In the genomic region with DNA sequence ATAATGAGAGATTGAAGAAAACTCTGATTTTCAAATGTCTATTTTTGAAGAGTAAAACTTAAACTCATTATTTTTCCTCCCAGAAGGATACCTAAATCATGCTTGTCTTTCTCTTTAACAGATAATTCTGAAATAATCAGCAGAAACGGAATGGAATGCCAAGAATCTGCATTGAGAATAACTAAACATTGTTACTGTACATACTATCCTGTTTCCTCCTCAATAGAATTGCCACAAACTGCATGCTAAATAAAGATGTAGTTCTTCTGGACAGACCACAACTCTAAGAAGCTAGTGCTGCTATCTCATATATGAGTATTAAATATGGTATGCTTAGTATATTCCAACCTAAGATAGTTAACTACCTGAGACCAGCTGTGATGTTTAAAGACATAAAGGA, we compare ENCODE assay signal across 1 cellular context.
TF ChIP-seq lines count a peak whose summit lies in the region.

No MANE protein-coding gene starts in this region.

TF ChIP-seq in SK-N-SH treated with all-trans-retinoic acid at 6 μM for 48 hours, 23 proteins besides CTCF, POLR2A, EP300 and RAD21 (continued from another document):
- TF ChIP-seq, protein P1, sequence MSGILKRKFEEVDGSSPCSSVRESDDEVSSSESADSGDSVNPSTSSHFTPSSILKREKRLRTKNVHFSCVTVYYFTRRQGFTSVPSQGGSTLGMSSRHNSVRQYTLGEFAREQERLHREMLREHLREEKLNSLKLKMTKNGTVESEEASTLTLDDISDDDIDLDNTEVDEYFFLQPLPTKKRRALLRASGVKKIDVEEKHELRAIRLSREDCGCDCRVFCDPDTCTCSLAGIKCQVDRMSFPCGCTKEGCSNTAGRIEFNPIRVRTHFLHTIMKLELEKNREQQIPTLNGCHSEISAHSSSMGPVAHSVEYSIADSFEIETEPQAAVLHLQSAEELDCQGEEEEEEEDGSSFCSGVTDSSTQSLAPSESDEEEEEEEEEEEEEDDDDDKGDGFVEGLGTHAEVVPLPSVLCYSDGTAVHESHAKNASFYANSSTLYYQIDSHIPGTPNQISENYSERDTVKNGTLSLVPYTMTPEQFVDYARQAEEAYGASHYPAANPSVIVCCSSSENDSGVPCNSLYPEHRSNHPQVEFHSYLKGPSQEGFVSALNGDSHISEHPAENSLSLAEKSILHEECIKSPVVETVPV (CRISPR knock-in tag; IDR thresholded peaks at IDR 0.05) = no peak
- TF ChIP-seq ZNF70 (CRISPR knock-in tag; IDR thresholded peaks at IDR 0.05) (no peak), ZFP3 (CRISPR knock-in tag; IDR thresholded peaks at IDR 0.05) (no peak), ZC3H10 (CRISPR knock-in tag; IDR thresholded peaks at IDR 0.05) (no peak), BACH2 (CRISPR knock-in tag; IDR thresholded peaks at IDR 0.05; ENCODE audit: borderline replicate concordance) (no peak)
- TF ChIP-seq, protein P2, sequence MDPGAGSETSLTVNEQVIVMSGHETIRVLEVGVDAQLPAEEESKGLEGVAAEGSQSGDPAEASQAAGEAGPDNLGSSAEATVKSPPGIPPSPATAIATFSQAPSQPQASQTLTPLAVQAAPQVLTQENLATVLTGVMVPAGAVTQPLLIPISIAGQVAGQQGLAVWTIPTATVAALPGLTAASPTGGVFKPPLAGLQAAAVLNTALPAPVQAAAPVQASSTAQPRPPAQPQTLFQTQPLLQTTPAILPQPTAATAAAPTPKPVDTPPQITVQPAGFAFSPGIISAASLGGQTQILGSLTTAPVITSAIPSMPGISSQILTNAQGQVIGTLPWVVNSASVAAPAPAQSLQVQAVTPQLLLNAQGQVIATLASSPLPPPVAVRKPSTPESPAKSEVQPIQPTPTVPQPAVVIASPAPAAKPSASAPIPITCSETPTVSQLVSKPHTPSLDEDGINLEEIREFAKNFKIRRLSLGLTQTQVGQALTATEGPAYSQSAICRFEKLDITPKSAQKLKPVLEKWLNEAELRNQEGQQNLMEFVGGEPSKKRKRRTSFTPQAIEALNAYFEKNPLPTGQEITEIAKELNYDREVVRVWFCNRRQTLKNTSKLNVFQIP (CRISPR knock-in tag; IDR thresholded peaks at IDR 0.05; ENCODE audit: borderline replicate concordance, low read depth) = no peak
